In the genomic region with DNA sequence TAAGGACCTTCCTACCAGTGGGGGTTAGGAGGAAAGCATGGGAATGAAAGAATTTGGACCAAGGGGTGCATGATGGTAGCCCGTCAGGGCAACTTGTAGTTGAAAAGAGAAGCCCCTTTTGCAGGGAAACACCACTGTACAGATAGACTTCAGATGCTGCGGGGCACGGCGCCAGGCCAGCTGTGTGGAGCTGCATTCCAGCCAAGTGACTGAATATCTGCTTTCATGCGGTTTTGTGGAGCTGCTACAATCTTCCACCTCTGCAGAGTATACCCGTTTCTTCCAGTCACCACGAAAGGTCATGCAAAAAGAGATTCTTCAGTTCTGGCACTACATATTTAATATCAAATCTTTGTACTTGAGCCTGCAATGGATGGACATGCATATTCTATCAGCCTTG, we compare ENCODE assay signal across 8 cellular contexts.
DNase-seq lines count a peak whose midpoint lies in the region; ATAC-seq and TF ChIP-seq lines count a peak whose summit lies in the region.
"Had no signal": no experiment of that assay in that cellular context is flagged by ENCODE, and none has a peak within 500 bp of the region (broad histone marks: within the 10 kb centered on the region; RNA-seq: fewer than 3 reads in every experiment).

No MANE protein-coding gene starts in this region.

- peak overlapping the region; percentile 66 for H3K27ac ChIP-seq in lower lobe of right lung
- H3K27ac ChIP-seq in upper lobe of right lung: peak overlapping the region; percentile 51

- H3K4me3 Mint-ChIP-seq in Calu3 (ENCODE audit: low read depth, unreplicated experiment): no peak overlapping the region

- peaks cover 16% of the 10 kb centered on the region for H3K4me1 Mint-ChIP-seq in Calu3 (ENCODE audit: low read depth, unreplicated experiment)

- no peaks in the 10 kb centered on the region for H3K27me3 Mint-ChIP-seq in Calu3 (ENCODE audit: unreplicated experiment)

- H3K4me3 ChIP-seq in lower lobe of right lung (no peak overlapping the region), upper lobe of right lung (no peak overlapping the region)

- intact Hi-C loops in lower lobe of right lung (cut with DNase I) (no loop called here), upper lobe of right lung (cut with DNase I) (no loop called here), Calu3 (cut with micrococcal nuclease; ENCODE audit: unreplicated experiment) (no loop called here)

- H3K36me3 ChIP-seq in lower lobe of right lung (no peaks in the 10 kb centered on the region), upper lobe of right lung (no peaks in the 10 kb centered on the region)

- H3K27ac Mint-ChIP-seq in Calu3 (ENCODE audit: unreplicated experiment): no peak overlapping the region

- DNase-seq in NCI-H1694 (lab: John Stamatoyannopoulos, UW) (peak; percentile 20), dedifferentiated amniotic fluid mesenchymal stem cell (ENCODE audit: extremely low spot score) (peak; percentile 72), lower lobe of right lung (no peak), upper lobe of right lung (no peak), Calu3 (no peak), MV-4-11 (lab: John Stamatoyannopoulos, UW) (no peak), NCI-H2029 (lab: John Stamatoyannopoulos, UW) (no peak)

- TF ChIP-seq CTCF in lower lobe of right lung (IDR thresholded peaks at IDR 0.05) (no peak), upper lobe of right lung (IDR thresholded peaks at IDR 0.05) (no peak), Calu3 (IDR thresholded peaks at IDR 0.05; ENCODE audit: unreplicated experiment) (no peak)

- no peaks in the 10 kb centered on the region for H3K9me3 Mint-ChIP-seq in Calu3 (ENCODE audit: low read depth, unreplicated experiment)

- H3K9me3 ChIP-seq in lower lobe of right lung (no peaks in the 10 kb centered on the region), upper lobe of right lung (no peaks in the 10 kb centered on the region)

- ATAC-seq in lower lobe of right lung: no peak
- ATAC-seq in upper lobe of right lung: no peak
- ATAC-seq: HepG2 had no signal

- peaks cover 41% of the 10 kb centered on the region for H3K4me1 ChIP-seq in lower lobe of right lung
- peaks cover 37% of the 10 kb centered on the region for H3K4me1 ChIP-seq in upper lobe of right lung

- no TSS peak for BruUV-seq in Calu3 (replicated peaks; lab: Mats Ljungman, UMichigan)

- peaks cover 3% of the 10 kb centered on the region for H3K36me3 Mint-ChIP-seq in Calu3 (ENCODE audit: insufficient read depth, unreplicated experiment)

- CTCF ChIA-PET in Calu3 (lab: Charles Lee): no interaction called here

- H3K27me3 ChIP-seq in lower lobe of right lung (ENCODE audit: low read depth) (no peaks in the 10 kb centered on the region), upper lobe of right lung (no peaks in the 10 kb centered on the region)

Comparison
In these comparisons a context has a peak if more than half of its experiments do, and no peak if none do; other contexts are left out.
1. DNase-seq: peak in NCI-H1694 (single experiment) and dedifferentiated amniotic fluid mesenchymal stem cell (single experiment); none in lower lobe of right lung (single experiment), upper lobe of right lung (single experiment), Calu3 (single experiment), MV-4-11 (single experiment) and NCI-H2029 (single experiment).